Comparison of ENCODE assay signal across 9 cellular contexts in the genomic region with DNA sequence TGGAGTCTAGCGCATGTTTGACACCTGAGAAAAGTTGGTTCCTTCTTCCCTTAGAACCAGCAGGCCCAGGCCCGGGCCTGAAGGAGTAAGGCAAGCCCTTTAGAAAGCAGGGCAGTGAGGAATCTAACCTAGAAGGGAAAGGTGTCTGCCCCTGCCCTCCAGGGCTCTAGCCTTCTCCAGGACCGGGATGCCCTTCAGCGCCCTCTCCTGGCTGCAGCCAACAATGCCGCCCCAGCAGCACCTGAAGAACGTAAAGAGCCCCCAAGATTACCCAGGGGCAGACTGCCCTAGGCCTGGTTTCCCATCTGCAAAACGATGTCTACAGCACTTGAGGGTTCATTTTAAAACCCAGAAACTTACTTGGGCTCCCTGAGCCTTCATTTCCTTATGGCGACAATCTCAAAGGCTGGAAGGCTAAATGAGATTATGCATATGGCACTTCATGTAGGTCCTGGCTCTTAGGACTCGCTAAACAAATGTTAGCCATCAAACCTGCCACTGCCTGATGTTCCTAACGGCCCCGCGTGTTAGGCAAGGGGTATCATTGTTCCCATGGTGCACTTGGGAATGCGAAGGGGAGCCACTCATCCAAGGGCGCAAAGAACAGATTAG.
DNase-seq lines count a peak whose midpoint lies in the region; ATAC-seq and TF ChIP-seq lines count a peak whose summit lies in the region.
"Had no signal": no experiment of that assay in that cellular context is flagged by ENCODE, and none has a peak within 500 bp of the region (broad histone marks: within the 10 kb centered on the region; RNA-seq: fewer than 3 reads in every experiment).

No MANE protein-coding gene starts in this region.

- no peaks in the 10 kb centered on the region for H3K4me1 Mint-ChIP-seq in Caco-2 (ENCODE audit: low read depth, unreplicated experiment)

- H3K4me3 Mint-ChIP-seq in Caco-2 (ENCODE audit: unreplicated experiment): no peak overlapping the region

- TF ChIP-seq CTCF in Caco-2 (IDR thresholded peaks at IDR 0.05; ENCODE audit: insufficient read depth in 1 of 2, low read depth in 1 of 2, low read length in 1 of 2, severe bottlenecking in 1 of 2, unreplicated experiment in 1 of 2): peak; percentile 12 to 24
- TF ChIP-seq CTCF in GM12864 (IDR thresholded peaks at IDR 0.05; ENCODE audit: low read depth, low read length, missing control alignments): peak; percentile 80
- TF ChIP-seq CTCF in foreskin keratinocyte (conservative IDR thresholded peaks at IDR 0.05): peak; percentile 17

- no peak overlapping the region for H3K27ac ChIP-seq in foreskin keratinocyte

- ATAC-seq in foreskin keratinocyte (no peak), HG03097 (IDR thresholded peaks at IDR 0.05; ENCODE audit: low FRiP score, unreplicated experiment) (no peak), HG02678 (IDR thresholded peaks at IDR 0.05; ENCODE audit: unreplicated experiment) (no peak)

- no peak overlapping the region for H3K4me3 ChIP-seq in Caco-2 (ENCODE audit: low read depth, low read length)
- no peak overlapping the region for H3K4me3 ChIP-seq in GM12864 (ENCODE audit: low read depth, low read length)

- H3K4me1 ChIP-seq in Caco-2 (no peaks in the 10 kb centered on the region), foreskin keratinocyte (no peaks in the 10 kb centered on the region)

- H3K27me3 ChIP-seq in Caco-2 (replicated peaks; ENCODE audit: control insufficient read depth, insufficient read depth, low read length): no peaks in the 10 kb centered on the region
- no peaks in the 10 kb centered on the region for H3K27me3 ChIP-seq in foreskin keratinocyte

- H3K9me3 Mint-ChIP-seq in Caco-2 (ENCODE audit: unreplicated experiment): peaks cover 10% of the 10 kb centered on the region

- DNase-seq in Caco-2: peak in 1 of 2 experiments; percentile 19
- DNase-seq in GM12864 (ENCODE audit: low read depth): no peak
- peak; percentile 80 for DNase-seq in NCI-H82 (lab: John Stamatoyannopoulos, UW)
- no peak for DNase-seq in foreskin keratinocyte
- no peak for DNase-seq in NCI-H2029 (lab: John Stamatoyannopoulos, UW)
- DNase-seq in hepatic stellate cell (ENCODE audit: low spot score): no peak
- DNase-seq: activated CD8-positive, alpha-beta memory T cell treated with anti-CD3 and anti-CD28 coated beads for 24 hours had no signal

- H3K9me3 ChIP-seq in Caco-2: no peaks in the 10 kb centered on the region

- no peaks in the 10 kb centered on the region for H3K36me3 ChIP-seq in Caco-2 (ENCODE audit: control insufficient read depth, insufficient read depth, low read length)

- POLR2A ChIA-PET in Caco-2 (lab: Charles Lee): no interaction called here

- no peak overlapping the region for H3K27ac Mint-ChIP-seq in Caco-2 (ENCODE audit: unreplicated experiment)

- CTCF ChIA-PET in Caco-2 (lab: Charles Lee): no interaction called here

- peaks cover 13% of the 10 kb centered on the region for H3K27me3 Mint-ChIP-seq in Caco-2 (ENCODE audit: insufficient read depth, unreplicated experiment)

- intact Hi-C loops in Caco-2 (cut with micrococcal nuclease; ENCODE audit: unreplicated experiment): no loop called here

- H3K36me3 Mint-ChIP-seq in Caco-2 (ENCODE audit: insufficient read depth, unreplicated experiment): no peaks in the 10 kb centered on the region

- BruUV-seq in Caco-2 (replicated peaks; lab: Mats Ljungman, UMichigan): no TSS peak

Comparison
In these comparisons a context has a peak if more than half of its experiments do, and no peak if none do; other contexts are left out.
1. CTCF ChIP-seq: peak in every context shown above with its lines; median percentile 80 in GM12864; 18 in Caco-2; 17 in foreskin keratinocyte.